In the genomic region with DNA sequence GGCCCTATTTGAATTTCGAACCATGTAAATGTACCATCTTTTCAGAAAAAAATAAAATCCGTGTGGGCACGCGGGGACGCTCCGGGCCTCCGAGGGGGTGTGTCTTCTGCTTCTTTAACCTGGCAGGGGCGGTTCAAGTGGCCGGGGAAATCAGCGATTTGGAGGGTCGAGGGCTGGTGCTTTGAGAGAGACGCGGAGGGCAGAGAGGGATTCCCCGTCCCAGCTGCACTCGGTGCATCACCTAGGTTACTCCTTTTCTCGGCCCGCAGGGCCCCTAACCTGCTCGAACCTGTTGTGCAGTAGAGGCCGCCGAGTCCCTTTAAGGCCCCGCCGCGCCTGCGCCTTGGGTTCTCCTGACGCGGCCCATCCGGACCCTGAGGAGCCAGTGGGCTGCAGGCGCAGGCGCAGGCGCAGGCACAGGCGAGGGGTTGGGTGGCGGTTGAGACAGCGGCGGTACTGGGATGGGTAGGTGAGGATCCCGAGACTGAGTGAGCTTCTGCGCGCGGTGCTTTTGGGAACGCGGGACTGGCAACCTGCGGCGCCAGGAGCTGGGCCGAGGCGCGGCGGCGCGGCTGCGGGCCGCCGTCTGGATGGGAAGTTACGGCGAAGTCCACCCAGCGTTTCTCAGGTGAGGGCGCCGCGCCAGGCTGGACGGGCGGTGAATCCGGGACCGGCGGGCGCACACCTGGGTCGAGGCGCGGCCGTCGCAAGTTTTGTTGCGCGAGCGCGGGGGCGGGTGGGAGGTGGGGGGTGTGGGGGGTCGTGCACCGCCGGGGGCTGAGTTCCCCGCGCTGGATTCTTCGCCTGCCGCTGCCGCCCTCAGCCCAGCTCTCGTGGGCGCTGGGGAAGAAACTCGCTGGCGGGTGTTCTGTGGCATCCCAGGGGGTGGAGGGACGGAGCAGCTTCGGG, we compare ENCODE assay signal across 8 cellular contexts. TPM values are rescaled to one million over a fixed set of nuclear protein-coding genes. Genes with fewer than 3 reads are reported as not detected.
DNase-seq lines count a peak whose midpoint lies in the region; ATAC-seq and TF ChIP-seq lines count a peak whose summit lies in the region.

TSS of gene NBPF3 (plus strand) at position 417 of the 909 bp plus-strand sequence. CDS start 4,950 bp downstream, outside the sequence.

- H3K4me3 ChIP-seq in astrocyte of the cerebellum (ENCODE audit: low read depth, low read length) (peak within 1 kb of the TSS; percentile 60), uterus (peak within 1 kb of the TSS; percentile 52 to 79)

- no peaks in the 10 kb centered on the region for H3K27me3 ChIP-seq in uterus

- ATAC-seq in HG02571 (IDR thresholded peaks at IDR 0.05; ENCODE audit: unreplicated experiment), result peak; percentile 87

- intact Hi-C loops in uterus (cut with DNase I; ENCODE audit: low total_unique reads), result no loop called here

- no peaks in the 10 kb centered on the region for H3K4me1 ChIP-seq in uterus

- in situ Hi-C loops in G401 (cut with HindIII; ENCODE audit: low sequenced_read_pairs), result no loop called here
- in situ Hi-C loops in astrocyte of the cerebellum (cut with HindIII; ENCODE audit: low sequenced_read_pairs), result no loop called here

- no peaks in the 10 kb centered on the region for H3K36me3 ChIP-seq in uterus

- no peak for TF ChIP-seq CTCF in astrocyte of the cerebellum (IDR thresholded peaks at IDR 0.05; ENCODE audit: low read depth, low read length, missing control alignments)
- peak in 1 of 4 experiments; percentile 11 for TF ChIP-seq CTCF in uterus (IDR thresholded peaks at IDR 0.05)

- peak; percentile 93 for DNase-seq in G401 (ENCODE audit: low spot score)
- DNase-seq in NCI-H1417 (lab: John Stamatoyannopoulos, UW), result peak; percentile 92 to 94 (median 94)
- peak; percentile 79 for DNase-seq in T-helper 22 cell (ENCODE audit: low read depth)
- DNase-seq in astrocyte of the cerebellum (ENCODE audit: low read depth), result peak; percentile 53
- DNase-seq in hepatic stellate cell (ENCODE audit: low spot score), result peak; percentile 92
- peak; percentile 68 for DNase-seq in renal cortical epithelial cell (ENCODE audit: low read depth)
- peak; percentile 85 to 86 for DNase-seq in uterus

- peak within 1 kb of the TSS; percentile 64 to 69 for H3K27ac ChIP-seq in uterus

- TF ChIP-seq POLR2A in uterus (IDR thresholded peaks at IDR 0.05), result peak; percentile 52 to 78

- no peaks in the 10 kb centered on the region for H3K9me3 ChIP-seq in uterus

RNA-seq across cellular contexts. Expression of gene NBPF3, which starts in this region (rescaled TPM):
- 7.5 and 16.1 TPM in 2 replicates for total RNA-seq in G401 (2014; rRNA removed; shearing (Covaris generic))
- total RNA-seq in renal cortical epithelial cell, result 14.2 and 16.0 TPM in 2 replicates
- 10 to 100 TPM in 1 of 4 donors, 1 to 10 TPM in 3; 3.8 to 23.0 (median 6.7) TPM for total RNA-seq in uterus

Comparison
In these comparisons a context has a peak if more than half of its experiments do, and no peak if none do; other contexts are left out.
1. Peak in every context shown above with its lines: DNase-seq, ATAC-seq, H3K4me3 ChIP-seq and H3K27ac ChIP-seq.